23 cellular contexts compared by ENCODE assay signal in the genomic region with DNA sequence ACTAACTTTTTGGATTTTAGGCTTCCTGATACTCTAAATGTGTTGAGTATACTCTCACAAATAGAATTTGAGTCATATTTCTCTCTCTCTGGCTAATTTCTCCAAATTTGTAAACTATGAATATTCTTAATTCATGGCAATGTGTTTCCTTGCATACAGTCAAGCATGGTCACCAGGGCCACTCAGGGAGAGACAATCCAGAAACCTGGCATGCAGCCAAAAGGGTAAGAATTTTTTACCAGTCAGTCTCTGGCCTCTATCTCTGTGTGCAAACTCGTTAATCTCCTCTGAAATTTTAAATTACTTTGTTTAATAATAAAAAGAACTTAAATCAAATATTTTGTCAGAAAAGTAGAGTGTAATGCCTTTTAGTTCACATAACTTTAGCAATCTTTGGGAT.
"Had no signal": no experiment of that assay in that cellular context is flagged by ENCODE, and none has a peak within 500 bp of the region (broad histone marks: within the 10 kb centered on the region; RNA-seq: fewer than 3 reads in every experiment).

No MANE protein-coding gene starts in this region.

- H3K36me3 Mint-ChIP-seq: T-cell had no signal

- H3K4me3 Mint-ChIP-seq: T-cell; T-helper 1 cell treated with Interleukin-12 subunit alpha and Interleukin-12 subunit beta and Interleukin-4 antibody, amounts not matched to agents 30 μg/mL and 1 μg/mL, for 36 hours had no signal

- H3K27ac ChIP-seq: HL-60, KMS-11, SJCRH30 had no signal

- H3K27me3 ChIP-seq: SJCRH30 had no signal

- H3K36me3 ChIP-seq: SJCRH30 had no signal

- H3K9me3 ChIP-seq: SJCRH30 had no signal

- H3K27ac Mint-ChIP-seq: T-cell; T-helper 1 cell treated with Interleukin-12 subunit alpha and Interleukin-12 subunit beta and Interleukin-4 antibody, amounts not matched to agents 30 μg/mL and 1 μg/mL, for 36 hours had no signal

- FAIRE-seq: HTR-8/SVneo had no signal

- H3K4me1 ChIP-seq: SJCRH30 had no signal

- ATAC-seq: Panc1, Right ventricle myocardium inferior, T-cell had no signal

- H3K9ac ChIP-seq: KMS-11 had no signal

- DNase-seq: Kasumi-1, NCI-H1092 treated with DMSO at 0.1 percent for 48 hours, NCI-H1436, NCI-H187, NCI-H2029, NCI-H2081 treated with DMSO at 0.1 percent for 48 hours, NCI-H2171, NCI-H226, NCI-H446, NCI-H510A, NCI-H524 treated with DMSO at 0.1 percent for 48 hours, NCI-H69, NCI-H774, SHP77 treated with DMSO at 0.1 percent for 48 hours, SJCRH30, SW 1271, T-cell had no signal

- H3K27me3 Mint-ChIP-seq: T-cell had no signal

- H3K4me2 ChIP-seq: KMS-11 had no signal

- H3K4me3 ChIP-seq: SJCRH30 had no signal
